ENCODE assay signal across 16 cellular contexts in genomic region chr17:45940826-45941225, GRCh38. TPM values are rescaled to one million over a fixed set of nuclear protein-coding genes. Genes with fewer than 3 reads are reported as not detected.
DNase-seq lines count a peak whose midpoint lies in the region; ATAC-seq lines count a peak whose summit lies in the region.
"Had no signal": no experiment of that assay in that cellular context is flagged by ENCODE, and none has a peak within 500 bp of the region (broad histone marks: within the 10 kb centered on the region; RNA-seq: fewer than 3 reads in every experiment).

No MANE protein-coding gene starts in this region.

- H3K9ac ChIP-seq in SK-N-MC (ENCODE audit: insufficient read length): peak overlapping the region; percentile 74
- H3K9ac ChIP-seq: KMS-11 had no signal

- peak in 12 of 14 donors; percentile 16 to 90 (median 50) for DNase-seq in C1 segment of cervical spinal cord (lab: John Stamatoyannopoulos, UW)
- no peak for DNase-seq in SK-N-MC (ENCODE audit: low read depth, low spot score)
- DNase-seq in left cardiac atrium: peak; percentile 39
- DNase-seq in putamen (ENCODE audit: low spot score): peak; percentile 85
- DNase-seq in foreskin melanocyte: no peak
- no peak for DNase-seq in cortex of kidney (lab: John Stamatoyannopoulos, UW)
- no peak for DNase-seq in effector CD4-positive, alpha-beta T cell
- DNase-seq: activated naive CD4-positive, alpha-beta T cell treated with anti-CD3 and anti-CD28 coated beads, Interleukin-2, amount 10 ng/mL, durations not matched to agents 7 days and 5 days; kidney glomerular epithelial cell; NCI-H1694 treated with DMSO at 0.1 percent for 48 hours; NK-92 treated with Interleukin-12 subunit alpha and Interleukin-12 subunit beta, amount 100 ng/mL, for 24 hours; SJCRH30; WERI-Rb-1 had no signal

- H3K36me3 ChIP-seq in SK-N-MC (ENCODE audit: insufficient read depth, low read length): peaks cover 18% of the 10 kb centered on the region
- H3K36me3 ChIP-seq: SJCRH30, WERI-Rb-1 had no signal

- H3K9me3 ChIP-seq in SK-N-MC (ENCODE audit: low read depth, low read length): no peaks in the 10 kb centered on the region
- H3K9me3 ChIP-seq: SJCRH30 had no signal

- intact Hi-C loops in left cardiac atrium (cut with DNase I): loop anchor here in 1 of 2 donors (5.0 kb wide), 1 partner anchor 44 kb away; no protein-coding TSS in a partner anchor

- H3K27ac ChIP-seq in SK-N-MC: peak overlapping the region; percentile 100
- H3K27ac ChIP-seq: KMS-11, SJCRH30, WERI-Rb-1 had no signal

- ATAC-seq in left cardiac atrium: peak in 1 of 2 donors; percentile 35
- no peak for ATAC-seq in HG03095 (IDR thresholded peaks at IDR 0.05; ENCODE audit: unreplicated experiment)

- H3K4me3 ChIP-seq in SK-N-MC: peak overlapping the region; percentile 49
- H3K4me3 ChIP-seq: SJCRH30 had no signal

RNA-seq across cellular contexts. Expression of gene MAPT, which starts 46.5 kb away (rescaled TPM):
- total RNA-seq in left cardiac atrium: 10 to 100 TPM; 20.8 to 24.0 TPM

RNA-seq across cellular contexts. Expression of gene STH, which starts 58.2 kb away (rescaled TPM):
- total RNA-seq in left cardiac atrium: not detected
- total RNA-seq: neural crest cell, SJCRH30 had no signal

Comparison
In these comparisons a context has a peak if more than half of its experiments do, and no peak if none do; other contexts are left out.
1. DNase-seq: peak in C1 segment of cervical spinal cord (12 of 14), left cardiac atrium (single experiment) and putamen (single experiment); none in SK-N-MC (single experiment), foreskin melanocyte (single experiment), cortex of kidney (single experiment) and effector CD4-positive, alpha-beta T cell (single experiment).